8 cellular contexts compared by ENCODE assay signal in genomic region chr2:96800762-96801463, GRCh38. TPM values are rescaled to one million over a fixed set of nuclear protein-coding genes. Genes with fewer than 3 reads are reported as not detected.
A peak's percentile ranks its signal among the peaks of the same experiment; 100 is the strongest.
DNase-seq lines count a peak whose midpoint lies in the region; ATAC-seq, FAIRE-seq and TF ChIP-seq lines count a peak whose summit lies in the region.

No MANE protein-coding gene starts in this region.

- DNase-seq in NK-92 treated with Interleukin-12 subunit alpha and Interleukin-12 subunit beta, amount 100 ng/mL, for 24 hours (lab: John Stamatoyannopoulos, UW) = peak; percentile 28
- DNase-seq in NK-92 (lab: John Stamatoyannopoulos, UW; ENCODE audit: unreplicated experiment) = no peak
- DNase-seq in NCI-H2227 treated with DMSO at 0.1 percent for 48 hours (lab: John Stamatoyannopoulos, UW) = peak; percentile 42
- peak; percentile 38 to 52 for DNase-seq in activated CD8-positive, alpha-beta memory T cell treated with anti-CD3 and anti-CD28 coated beads for 4 hours (ENCODE audit: low read depth in 2 of 2)
- DNase-seq in H1 (ENCODE audit: low read depth in 1 of 2, low spot score in 2 of 2) = peak; percentile 56 to 89
- DNase-seq in mucosa of gallbladder (ENCODE audit: low spot score) = peak; percentile 68
- peak; percentile 40 to 41 for DNase-seq in stimulated activated CD8-positive, alpha-beta memory T cell treated with anti-CD3 and anti-CD28 coated beads, Interleukin-7, amount 100 ng/mL, for 1 hour (ENCODE audit: low read depth in 2 of 2)

- H3K79me2 ChIP-seq in H1 (ENCODE audit: control insufficient read depth in 1 of 2, insufficient read depth in 2 of 2, low read length in 2 of 2) = no peaks in the 10 kb centered on the region

- no peaks in the 10 kb centered on the region for H3K79me1 ChIP-seq in H1 (ENCODE audit: low read depth, low read length)

- H3K9ac ChIP-seq in H1 (replicated peaks in 1 of 4; ENCODE audit: extremely low read depth in 1 of 4, low read depth in 3 of 4, low read length in 3 of 4) = no peak overlapping the region

- no peak overlapping the region for H3K14ac ChIP-seq in H1 (ENCODE audit: insufficient read length)

- H4K20me1 ChIP-seq in H1 (replicated peaks in 1 of 2; ENCODE audit: control insufficient read depth in 1 of 2, insufficient read depth in 2 of 2, low read length in 2 of 2) = peaks cover 0 to 5% of the 10 kb centered on the region in 2 experiments

- H2BK120ac ChIP-seq in H1 (replicated peaks; ENCODE audit: low read depth, low read length) = no peak overlapping the region

- H3K4me2 ChIP-seq in H1 (ENCODE audit: insufficient read depth in 1 of 2, low read depth in 2 of 2, low read length in 2 of 2) = no peak overlapping the region

- H2BK12ac ChIP-seq in H1 (ENCODE audit: low read depth, low read length) = peak overlapping the region; percentile 93; the same call in 1 of the 2 replicates

- peak; percentile 83 for ATAC-seq in HG02763 (IDR thresholded peaks at IDR 0.05; ENCODE audit: unreplicated experiment)

- no peaks in the 10 kb centered on the region; a peak in 2 of 7 replicates for H3K4me1 ChIP-seq in H1 (replicated peaks in 1 of 4; ENCODE audit: control insufficient read depth in 3 of 4, insufficient read depth in 4 of 4, low read length in 3 of 4)

- no peaks in the 10 kb centered on the region for H3K27me3 ChIP-seq in H1 (replicated peaks in 1 of 4; ENCODE audit: control insufficient read depth in 3 of 4, extremely low read depth in 1 of 4, insufficient read depth in 3 of 4, low read length in 3 of 4)

- peak overlapping the region; percentile 5; the same call in 1 of the 2 replicates for H2BK15ac ChIP-seq in H1 (ENCODE audit: low read length)

- H3K23ac ChIP-seq in H1 (ENCODE audit: insufficient read length) = no peak overlapping the region

- H3K18ac ChIP-seq in H1 (ENCODE audit: extremely low read depth, low read length) = peak overlapping the region; percentile 62; the same call in 1 of the 2 replicates

- H3K56ac ChIP-seq in H1 (replicated peaks; ENCODE audit: insufficient read length, low read depth, low read length) = no peak overlapping the region

- peaks cover 7% of the 10 kb centered on the region; the same call in 1 of the 2 replicates for H3K23me2 ChIP-seq in H1 (ENCODE audit: low read depth, low read length)

- H2BK5ac ChIP-seq in H1 (ENCODE audit: low read depth, low read length) = peak overlapping the region; percentile 84

- no peak for TF ChIP-seq POLR2A in H1 (IDR thresholded peaks at IDR 0.05; ENCODE audit: control extremely low read depth in 1 of 2, low read depth in 2 of 2, low read length in 2 of 2)

- no peak overlapping the region for H3K4me3 ChIP-seq in H1 (ENCODE audit: extremely low read depth in 1 of 4, insufficient read depth in 2 of 4, low read depth in 3 of 4, low read length in 4 of 4)

- peak; percentile 85 to 86 for TF ChIP-seq RAD21 in H1 (IDR thresholded peaks at IDR 0.05 in 1 of 2, conservative IDR thresholded peaks at IDR 0.05 in 1 of 2; ENCODE audit: low read depth in 2 of 2, low read length in 2 of 2)

- CTCF ChIA-PET in H1 (lab: Charles Lee; ENCODE audit: partially characterized antibody) = interaction anchor here (0.7 to 5.0 kb wide), 29 partner anchors 8 to 251 kb away, joined by 3 to 46 read pairs (median 4); partner anchors contain the start of gene CNNM4

- H2AFZ ChIP-seq in H1 (ENCODE audit: low read length) = no peak overlapping the region

- no peak overlapping the region for H2BK20ac ChIP-seq in H1 (ENCODE audit: low read length)

- no peak overlapping the region for H2AK5ac ChIP-seq in H1 (ENCODE audit: low read depth, low read length)

- TF ChIP-seq CTCF in H1 (IDR thresholded peaks at IDR 0.05; ENCODE audit: control extremely low read depth in 1 of 3, insufficient read depth in 1 of 3, low read depth in 1 of 3, low read length in 3 of 3) = peak; percentile 71 to 100 (median 95)

- FAIRE-seq in H1 (lab: Jason Lieb, UNC) = no peak

- H4K8ac ChIP-seq in H1 (ENCODE audit: extremely low read depth, insufficient read depth, low read length) = no peak overlapping the region

- TF ChIP-seq EP300 in H1 (IDR thresholded peaks at IDR 0.05; ENCODE audit: borderline replicate concordance in 1 of 2, low read depth in 2 of 2, low read length in 2 of 2) = no peak

- H3K36me3 ChIP-seq in H1 (ENCODE audit: control insufficient read depth in 2 of 4, insufficient read depth in 4 of 4, low read length in 3 of 4) = peaks cover 0 to 6% (median 5%) of the 10 kb centered on the region in 4 experiments; a peak in 3 of 8 replicates

- H4K91ac ChIP-seq in H1 (replicated peaks; ENCODE audit: insufficient read length, low read length) = peak overlapping the region; percentile 39

- H3K9me3 ChIP-seq in H1 (ENCODE audit: insufficient read depth in 2 of 2, low read depth in 1 of 2, low read length in 1 of 2) = no peaks in the 10 kb centered on the region

- peak overlapping the region; percentile 60 for H4K5ac ChIP-seq in H1 (ENCODE audit: insufficient read length, low read depth, low read length)

- POLR2A ChIA-PET in H1 (lab: Charles Lee; ENCODE audit: partially characterized antibody) = interaction anchor here (1.2 to 1.8 kb wide), 3 partner anchors 8 to 38 kb away, joined by 4 to 8 read pairs (median 6); no protein-coding TSS in a partner anchor

- peak overlapping the region; percentile 79 for H3K4ac ChIP-seq in H1 (replicated peaks; ENCODE audit: insufficient read length, low read depth, low read length)

- H3K27ac ChIP-seq in H1 (ENCODE audit: low read depth, low read length) = peak overlapping the region; percentile 57; the same call in 1 of the 2 replicates

- 75% methylated on average over 17 of the region's 17 CpGs; no CpG with 5 or more reads in 1 of the 2 experiments for WGBS in H1 (ENCODE audit: extremely low coverage in 1 of 2, insufficient coverage in 1 of 2, insufficient read length in 1 of 2, insufficient replicate concordance in 2 of 2, low coverage in 1 of 2, low lambda C conversion rate in 2 of 2, missing lambda C conversion rate in 1 of 2), 2 experiments

TF ChIP-seq in H1, 55 proteins besides CTCF, POLR2A, EP300 and RAD21:
- peak; percentile 84 for TF ChIP-seq MAX (IDR thresholded peaks at IDR 0.05)
- no peak for TF ChIP-seq YY1 (IDR thresholded peaks at IDR 0.05; ENCODE audit: low read depth, low read length)
- 0 out of 4 replicates have a peak, but pooled peaks of 1 of the 2 experiments have one; percentile 50 for TF ChIP-seq SIN3A (conservative IDR thresholded peaks at IDR 0.05 in 1 of 2, IDR thresholded peaks at IDR 0.05 in 1 of 2; ENCODE audit: low read depth in 1 of 2, low read length in 2 of 2)
- no peak for TF ChIP-seq SP4 (IDR thresholded peaks at IDR 0.05; ENCODE audit: low read length)
- TF ChIP-seq ASH2L (IDR thresholded peaks at IDR 0.05; ENCODE audit: low read length) = peak; percentile 12
- TF ChIP-seq ZNF274 (IDR thresholded peaks at IDR 0.05; ENCODE audit: borderline replicate concordance, extremely low read depth, low read length) = no peak

RNA-seq across cellular contexts. Expression of gene CNNM3, which starts 15.2 kb away (rescaled TPM):
- total RNA-seq in H1 (2021; fragmentation: NEBNext Ultra II Directional; extraction: Animal tissue kit (Norgen Biotek cat#: 25700)) = 29.2 and 29.9 TPM in 2 replicates
- polyA plus RNA-seq in H1 (2011; rRNA removed) = 29.1 and 39.0 TPM in 2 replicates
- polyA plus RNA-seq in H1 (2011; cell fraction: cytosol; rRNA removed) = 19.0 TPM
- 60.7 TPM for polyA plus RNA-seq in H1 (2011; cell fraction: nucleus; rRNA removed)
- polyA plus RNA-seq in H1 (2012, experiment 1 of 2) = 16.3 to 26.5 TPM (median 21.7 TPM) in 4 replicates
- polyA plus RNA-seq in H1 (2012, experiment 2 of 2) = 16.7 TPM
- 30.0 TPM for polyA plus RNA-seq in H1 (2013, experiment 1 of 2)
- 28.7 TPM for polyA plus RNA-seq in H1 (2013, experiment 2 of 2)
- polyA minus RNA-seq in H1 (2011; rRNA and poly(A)+ RNA removed) = 39.0 and 41.6 TPM in 2 replicates
- polyA minus RNA-seq in H1 (2011; cell fraction: cytosol; rRNA and poly(A)+ RNA removed) = 27.4 TPM
- 42.5 TPM for polyA minus RNA-seq in H1 (2011; cell fraction: nucleus; rRNA and poly(A)+ RNA removed)
- 65.2 TPM for total RNA-seq in mucosa of gallbladder

RNA-seq across cellular contexts. Expression of gene CNNM4, which starts 40.2 kb away (rescaled TPM):
- total RNA-seq in H1 (2021; fragmentation: NEBNext Ultra II Directional; extraction: Animal tissue kit (Norgen Biotek cat#: 25700)) = 10.7 and 11.0 TPM in 2 replicates
- polyA plus RNA-seq in H1 (2011; rRNA removed) = 10.3 and 13.0 TPM in 2 replicates
- 9.1 TPM for polyA plus RNA-seq in H1 (2011; cell fraction: cytosol; rRNA removed)
- 14.5 TPM for polyA plus RNA-seq in H1 (2011; cell fraction: nucleus; rRNA removed)
- 7.8 to 10.7 TPM (median 8.8 TPM) in 4 replicates for polyA plus RNA-seq in H1 (2012, experiment 1 of 2)
- 9.7 TPM for polyA plus RNA-seq in H1 (2012, experiment 2 of 2)
- 14.0 TPM for polyA plus RNA-seq in H1 (2013, experiment 1 of 2)
- 14.7 TPM for polyA plus RNA-seq in H1 (2013, experiment 2 of 2)
- polyA minus RNA-seq in H1 (2011; rRNA and poly(A)+ RNA removed) = 19.8 and 22.7 TPM in 2 replicates
- 13.0 TPM for polyA minus RNA-seq in H1 (2011; cell fraction: cytosol; rRNA and poly(A)+ RNA removed)
- polyA minus RNA-seq in H1 (2011; cell fraction: nucleus; rRNA and poly(A)+ RNA removed) = 11.9 TPM
- 14.1 TPM for total RNA-seq in mucosa of gallbladder

RNA-seq across cellular contexts. Expression of gene ANKRD23, which starts 42.9 kb away (rescaled TPM):
- 2.9 and 3.5 TPM in 2 replicates for total RNA-seq in H1 (2021; fragmentation: NEBNext Ultra II Directional; extraction: Animal tissue kit (Norgen Biotek cat#: 25700))
- 3.4 and 4.8 TPM in 2 replicates for polyA plus RNA-seq in H1 (2011; rRNA removed)
- 3.9 TPM for polyA plus RNA-seq in H1 (2011; cell fraction: cytosol; rRNA removed)
- polyA plus RNA-seq in H1 (2011; cell fraction: nucleus; rRNA removed) = 29.4 TPM
- polyA plus RNA-seq in H1 (2012, experiment 1 of 2) = 2.3 to 5.8 TPM (median 3.8 TPM) in 4 replicates
- polyA plus RNA-seq in H1 (2012, experiment 2 of 2) = 2.0 TPM
- polyA plus RNA-seq in H1 (2013, experiment 1 of 2) = 2.5 TPM
- polyA plus RNA-seq in H1 (2013, experiment 2 of 2) = 2.4 TPM
- polyA minus RNA-seq in H1 (2011; rRNA and poly(A)+ RNA removed) = 2.6 and 3.1 TPM in 2 replicates
- 2.9 TPM for polyA minus RNA-seq in H1 (2011; cell fraction: cytosol; rRNA and poly(A)+ RNA removed)
- polyA minus RNA-seq in H1 (2011; cell fraction: nucleus; rRNA and poly(A)+ RNA removed) = 3.9 TPM
- total RNA-seq in mucosa of gallbladder = 6.9 TPM

RNA-seq across cellular contexts. Expression of gene ANKRD39, which starts 56.9 kb away (rescaled TPM):
- 18.5 and 19.7 TPM in 2 replicates for total RNA-seq in H1 (2021; fragmentation: NEBNext Ultra II Directional; extraction: Animal tissue kit (Norgen Biotek cat#: 25700))
- 21.3 and 22.9 TPM in 2 replicates for polyA plus RNA-seq in H1 (2011; rRNA removed)
- 18.1 TPM for polyA plus RNA-seq in H1 (2011; cell fraction: cytosol; rRNA removed)
- polyA plus RNA-seq in H1 (2011; cell fraction: nucleus; rRNA removed) = 36.1 TPM
- polyA plus RNA-seq in H1 (2012, experiment 1 of 2) = 15.8 to 18.8 TPM (median 16.9 TPM) in 4 replicates
- polyA plus RNA-seq in H1 (2012, experiment 2 of 2) = 21.7 TPM
- 18.2 TPM for polyA plus RNA-seq in H1 (2013, experiment 1 of 2)
- 18.1 TPM for polyA plus RNA-seq in H1 (2013, experiment 2 of 2)
- polyA minus RNA-seq in H1 (2011; rRNA and poly(A)+ RNA removed) = 6.8 and 7.2 TPM in 2 replicates
- 5.2 TPM for polyA minus RNA-seq in H1 (2011; cell fraction: cytosol; rRNA and poly(A)+ RNA removed)
- polyA minus RNA-seq in H1 (2011; cell fraction: nucleus; rRNA and poly(A)+ RNA removed) = 10.3 TPM
- total RNA-seq in mucosa of gallbladder = 19.1 TPM
